In genomic region chr9:104851521-104851920, GRCh38 we compare ENCODE assay signal across 25 cellular contexts.
"Had no signal": no experiment of that assay in that cellular context is flagged by ENCODE, and none has a peak within 500 bp of the region (broad histone marks: within the 10 kb centered on the region; RNA-seq: fewer than 3 reads in every experiment).

No MANE protein-coding gene starts in this region.

- H3K4me1 Mint-ChIP-seq: activated B cell treated with CpG ODN at 0.5 μM for 24 hours; activated T-helper 17 cell treated with anti-CD3 and anti-CD28 coated beads, Interleukin-2, amount 50 U/mL, for 72 hours had no signal

- H3K9me3 Mint-ChIP-seq: activated B cell treated with CpG ODN at 0.5 μM for 24 hours; activated CD8-positive, alpha-beta T cell treated with anti-CD3 and anti-CD28 coated beads for 36 hours; activated naive CD4-positive, alpha-beta T cell treated with anti-CD3 and anti-CD28 coated beads, Interleukin-2, amount 50 U/mL, for 72 hours; activated T-cell treated with anti-CD3 and anti-CD28 coated beads, Interleukin-2, amount 50 U/mL, for 4 hours; activated T-helper 17 cell treated with anti-CD3 and anti-CD28 coated beads, Interleukin-2, amount 50 U/mL, for 72 hours; effector memory CD8-positive, alpha-beta T cell; natural killer cell treated with Interleukin-12 subunit alpha and Interleukin-12 subunit beta and Interleukin-15 and Interleukin-18, amount 100 ng/mL, for 72 hours; T-helper 2 cell treated with Interferon-gamma antibody and Interleukin-4, amounts not matched to agents 5 μg/mL and 100 μg/mL, for 36 hours; type B pancreatic cell had no signal

- H3K27me3 ChIP-seq: body of pancreas, right lobe of liver, uterus had no signal

- H3K36me3 Mint-ChIP-seq: activated naive CD4-positive, alpha-beta T cell treated with anti-CD3 and anti-CD28 coated beads, Interleukin-2, amount 50 U/mL, for 72 hours; natural killer cell treated with Interleukin-12 subunit alpha and Interleukin-12 subunit beta and Interleukin-15 and Interleukin-18, amount 100 ng/mL, for 72 hours had no signal

- H3K27ac ChIP-seq: body of pancreas, coronary artery, right lobe of liver, uterus had no signal

- H3K27ac Mint-ChIP-seq: activated B cell treated with CpG ODN at 0.5 μM for 24 hours; activated CD8-positive, alpha-beta T cell treated with anti-CD3 and anti-CD28 coated beads for 36 hours; activated T-helper 17 cell treated with anti-CD3 and anti-CD28 coated beads, Interleukin-2, amount 50 U/mL, for 72 hours; effector memory CD8-positive, alpha-beta T cell; natural killer cell treated with Interleukin-12 subunit alpha and Interleukin-12 subunit beta and Interleukin-15 and Interleukin-18, amount 100 ng/mL, for 72 hours; T-helper 2 cell treated with Interferon-gamma antibody and Interleukin-4, amounts not matched to agents 5 μg/mL and 100 μg/mL, for 36 hours; type B pancreatic cell had no signal

- H3K27me3 Mint-ChIP-seq: activated B cell treated with CpG ODN at 0.5 μM for 24 hours; activated CD8-positive, alpha-beta T cell treated with anti-CD3 and anti-CD28 coated beads for 36 hours; activated T-helper 17 cell treated with anti-CD3 and anti-CD28 coated beads, Interleukin-2, amount 50 U/mL, for 72 hours; type B pancreatic cell had no signal

- H3K4me3 ChIP-seq: body of pancreas, coronary artery, right lobe of liver, uterus had no signal

- DNase-seq: activated B cell treated with CpG ODN at 0.5 μM for 24 hours; activated CD4-positive, alpha-beta T cell treated with anti-CD3 and anti-CD28 coated beads, Interleukin-2, amount 50 U/mL, for 1 hour; activated CD8-positive, alpha-beta T cell treated with anti-CD3 and anti-CD28 coated beads for 36 hours; activated gamma-delta T cell treated with Interleukin-2 at 50 U/mL for 16 hours; activated T-cell treated with anti-CD3 and anti-CD28 coated beads, Interleukin-2, amount 50 U/mL, for 4 hours; anterior cingulate cortex; body of pancreas; effector memory CD8-positive, alpha-beta T cell; islet precursor cell; mammary epithelial cell; midbrain; posterior cingulate gyrus; right lobe of liver; stimulated activated CD4-positive, alpha-beta T cell treated with anti-CD3 and anti-CD28 coated beads, Interleukin-2, amount 100 ng/mL, for 48 hours; stimulated activated naive CD8-positive, alpha-beta T cell treated with anti-CD3 and anti-CD28 coated beads, Interleukin-15, Interleukin-2, amounts not matched to agents 100 U/mL and 50 U/mL, for 24 hours; substantia nigra; T-helper 1 cell; uterus had no signal

- FAIRE-seq: frontal cortex had no signal

- H3K4me1 ChIP-seq: uterus had no signal

- H3K9me3 ChIP-seq: body of pancreas, right lobe of liver, uterus had no signal

- H3K4me3 Mint-ChIP-seq: activated B cell treated with CpG ODN at 0.5 μM for 24 hours; activated CD8-positive, alpha-beta T cell treated with anti-CD3 and anti-CD28 coated beads for 36 hours; activated T-cell treated with anti-CD3 and anti-CD28 coated beads, Interleukin-2, amount 50 U/mL, for 4 hours; activated T-helper 17 cell treated with anti-CD3 and anti-CD28 coated beads, Interleukin-2, amount 50 U/mL, for 72 hours; effector memory CD8-positive, alpha-beta T cell; natural killer cell treated with Interleukin-12 subunit alpha and Interleukin-12 subunit beta and Interleukin-15 and Interleukin-18, amount 100 ng/mL, for 72 hours; T-helper 2 cell treated with Interferon-gamma antibody and Interleukin-4, amounts not matched to agents 5 μg/mL and 100 μg/mL, for 36 hours; type B pancreatic cell had no signal

- H3K36me3 ChIP-seq: uterus had no signal
